In the genomic region with DNA sequence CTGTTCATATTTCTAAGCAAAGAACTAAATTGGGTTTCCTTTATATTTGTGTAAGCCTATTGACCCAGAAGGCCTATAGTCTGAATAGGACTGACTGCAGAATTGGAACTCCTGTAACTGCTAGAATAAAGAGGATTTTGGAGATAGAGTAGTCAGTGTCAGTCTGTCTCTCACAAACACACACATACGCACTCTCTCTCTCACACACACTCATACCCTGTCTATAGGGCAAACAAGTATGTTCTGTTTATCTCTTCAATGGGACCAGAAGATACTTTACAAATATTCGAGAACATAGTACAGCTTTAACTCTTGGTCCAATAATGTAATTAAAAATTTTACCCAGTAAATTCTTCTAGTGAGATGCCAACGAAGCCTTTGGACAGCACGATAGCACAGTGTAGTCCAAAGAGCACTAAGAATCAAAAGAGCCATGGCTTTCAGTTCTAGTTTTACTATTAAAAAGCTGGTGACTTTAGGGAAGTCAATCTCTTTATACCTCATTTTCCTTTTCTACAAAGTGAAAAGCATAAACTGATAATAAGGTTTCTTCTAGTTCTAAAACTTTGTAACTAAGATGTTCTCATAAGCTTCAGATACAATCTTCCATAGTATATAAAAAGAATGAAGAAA, we compare ENCODE assay signal across 2 cellular contexts.
TF ChIP-seq lines count a peak whose summit lies in the region.

No MANE protein-coding gene starts in this region.

TF ChIP-seq in HepG2, 621 proteins besides CTCF, POLR2A, EP300 and RAD21:
- TF ChIP-seq HIVEP1 (CRISPR knock-in tag; IDR thresholded peaks at IDR 0.05) (no peak), IKZF4 (CRISPR knock-in tag; IDR thresholded peaks at IDR 0.05; ENCODE audit: borderline replicate concordance, low read depth, not compliant biosample characterization) (no peak), ZNF180 (CRISPR knock-in tag; IDR thresholded peaks at IDR 0.05; ENCODE audit: borderline replicate concordance, low read depth) (no peak), ARNT (IDR thresholded peaks at IDR 0.05) (no peak), CCDC6 (CRISPR knock-in tag; IDR thresholded peaks at IDR 0.05) (no peak), ATRX (CRISPR knock-in tag; IDR thresholded peaks at IDR 0.05; ENCODE audit: borderline replicate concordance) (no peak), TCF12 (IDR thresholded peaks at IDR 0.05) (no peak), TCF12 (CRISPR knock-in tag; IDR thresholded peaks at IDR 0.05) (no peak)
- TF ChIP-seq, protein P1, sequence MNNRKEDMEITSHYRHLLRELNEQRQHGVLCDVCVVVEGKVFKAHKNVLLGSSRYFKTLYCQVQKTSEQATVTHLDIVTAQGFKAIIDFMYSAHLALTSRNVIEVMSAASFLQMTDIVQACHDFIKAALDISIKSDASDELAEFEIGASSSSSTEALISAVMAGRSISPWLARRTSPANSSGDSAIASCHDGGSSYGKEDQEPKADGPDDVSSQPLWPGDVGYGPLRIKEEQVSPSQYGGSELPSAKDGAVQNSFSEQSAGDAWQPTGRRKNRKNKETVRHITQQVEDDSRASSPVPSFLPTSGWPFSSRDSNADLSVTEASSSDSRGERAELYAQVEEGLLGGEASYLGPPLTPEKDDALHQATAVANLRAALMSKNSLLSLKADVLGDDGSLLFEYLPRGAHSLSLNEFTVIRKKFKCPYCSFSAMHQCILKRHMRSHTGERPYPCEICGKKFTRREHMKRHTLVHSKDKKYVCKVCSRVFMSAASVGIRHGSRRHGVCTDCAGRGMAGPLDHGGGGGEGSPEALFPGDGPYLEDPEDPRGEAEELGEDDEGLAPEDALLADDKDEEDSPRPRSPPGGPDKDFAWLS (CRISPR knock-in tag; IDR thresholded peaks at IDR 0.05; ENCODE audit: borderline replicate concordance), result no peak
- TF ChIP-seq, protein P2, sequence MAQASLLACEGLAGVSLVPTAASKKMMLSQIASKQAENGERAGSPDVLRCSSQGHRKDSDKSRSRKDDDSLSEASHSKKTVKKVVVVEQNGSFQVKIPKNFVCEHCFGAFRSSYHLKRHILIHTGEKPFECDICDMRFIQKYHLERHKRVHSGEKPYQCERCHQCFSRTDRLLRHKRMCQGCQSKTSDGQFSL (CRISPR knock-in tag; IDR thresholded peaks at IDR 0.05), result no peak

TF ChIP-seq in WTC11, 78 proteins besides CTCF, POLR2A, EP300 and RAD21:
- TF ChIP-seq, protein P3, sequence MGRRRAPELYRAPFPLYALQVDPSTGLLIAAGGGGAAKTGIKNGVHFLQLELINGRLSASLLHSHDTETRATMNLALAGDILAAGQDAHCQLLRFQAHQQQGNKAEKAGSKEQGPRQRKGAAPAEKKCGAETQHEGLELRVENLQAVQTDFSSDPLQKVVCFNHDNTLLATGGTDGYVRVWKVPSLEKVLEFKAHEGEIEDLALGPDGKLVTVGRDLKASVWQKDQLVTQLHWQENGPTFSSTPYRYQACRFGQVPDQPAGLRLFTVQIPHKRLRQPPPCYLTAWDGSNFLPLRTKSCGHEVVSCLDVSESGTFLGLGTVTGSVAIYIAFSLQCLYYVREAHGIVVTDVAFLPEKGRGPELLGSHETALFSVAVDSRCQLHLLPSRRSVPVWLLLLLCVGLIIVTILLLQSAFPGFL (CRISPR knock-in tag; IDR thresholded peaks at IDR 0.05; ENCODE audit: borderline replicate concordance), result no peak
- TF ChIP-seq NFE2L1 (CRISPR knock-in tag; IDR thresholded peaks at IDR 0.05), result no peak
- TF ChIP-seq, protein P4, sequence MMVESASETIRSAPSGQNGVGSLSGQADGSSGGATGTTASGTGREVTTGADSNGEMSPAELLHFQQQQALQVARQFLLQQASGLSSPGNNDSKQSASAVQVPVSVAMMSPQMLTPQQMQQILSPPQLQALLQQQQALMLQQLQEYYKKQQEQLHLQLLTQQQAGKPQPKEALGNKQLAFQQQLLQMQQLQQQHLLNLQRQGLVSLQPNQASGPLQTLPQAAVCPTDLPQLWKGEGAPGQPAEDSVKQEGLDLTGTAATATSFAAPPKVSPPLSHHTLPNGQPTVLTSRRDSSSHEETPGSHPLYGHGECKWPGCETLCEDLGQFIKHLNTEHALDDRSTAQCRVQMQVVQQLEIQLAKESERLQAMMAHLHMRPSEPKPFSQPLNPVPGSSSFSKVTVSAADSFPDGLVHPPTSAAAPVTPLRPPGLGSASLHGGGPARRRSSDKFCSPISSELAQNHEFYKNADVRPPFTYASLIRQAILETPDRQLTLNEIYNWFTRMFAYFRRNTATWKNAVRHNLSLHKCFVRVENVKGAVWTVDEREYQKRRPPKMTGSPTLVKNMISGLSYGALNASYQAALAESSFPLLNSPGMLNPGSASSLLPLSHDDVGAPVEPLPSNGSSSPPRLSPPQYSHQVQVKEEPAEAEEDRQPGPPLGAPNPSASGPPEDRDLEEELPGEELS (CRISPR knock-in tag; IDR thresholded peaks at IDR 0.05), result no peak
- TF ChIP-seq, protein P5, sequence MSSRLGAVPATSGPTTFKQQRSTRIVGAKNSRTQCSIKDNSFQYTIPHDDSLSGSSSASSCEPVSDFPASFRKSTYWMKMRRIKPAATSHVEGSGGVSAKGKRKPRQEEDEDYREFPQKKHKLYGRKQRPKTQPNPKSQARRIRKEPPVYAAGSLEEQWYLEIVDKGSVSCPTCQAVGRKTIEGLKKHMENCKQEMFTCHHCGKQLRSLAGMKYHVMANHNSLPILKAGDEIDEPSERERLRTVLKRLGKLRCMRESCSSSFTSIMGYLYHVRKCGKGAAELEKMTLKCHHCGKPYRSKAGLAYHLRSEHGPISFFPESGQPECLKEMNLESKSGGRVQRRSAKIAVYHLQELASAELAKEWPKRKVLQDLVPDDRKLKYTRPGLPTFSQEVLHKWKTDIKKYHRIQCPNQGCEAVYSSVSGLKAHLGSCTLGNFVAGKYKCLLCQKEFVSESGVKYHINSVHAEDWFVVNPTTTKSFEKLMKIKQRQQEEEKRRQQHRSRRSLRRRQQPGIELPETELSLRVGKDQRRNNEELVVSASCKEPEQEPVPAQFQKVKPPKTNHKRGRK (CRISPR knock-in tag; IDR thresholded peaks at IDR 0.05; ENCODE audit: borderline replicate concordance), result no peak
- TF ChIP-seq GABPB1 (CRISPR knock-in tag; IDR thresholded peaks at IDR 0.05), result no peak
- no peak for TF ChIP-seq NR1H2 (CRISPR knock-in tag; IDR thresholded peaks at IDR 0.05)
- TF ChIP-seq IRF2 (CRISPR knock-in tag; IDR thresholded peaks at IDR 0.05; ENCODE audit: borderline replicate concordance, low read depth), result no peak
- no peak for TF ChIP-seq MYBL2 (CRISPR knock-in tag; IDR thresholded peaks at IDR 0.05)
- TF ChIP-seq ESRRA (CRISPR knock-in tag; IDR thresholded peaks at IDR 0.05; ENCODE audit: borderline replicate concordance), result no peak
